Comparison of ENCODE assay signal across 8 cellular contexts in the genomic region with DNA sequence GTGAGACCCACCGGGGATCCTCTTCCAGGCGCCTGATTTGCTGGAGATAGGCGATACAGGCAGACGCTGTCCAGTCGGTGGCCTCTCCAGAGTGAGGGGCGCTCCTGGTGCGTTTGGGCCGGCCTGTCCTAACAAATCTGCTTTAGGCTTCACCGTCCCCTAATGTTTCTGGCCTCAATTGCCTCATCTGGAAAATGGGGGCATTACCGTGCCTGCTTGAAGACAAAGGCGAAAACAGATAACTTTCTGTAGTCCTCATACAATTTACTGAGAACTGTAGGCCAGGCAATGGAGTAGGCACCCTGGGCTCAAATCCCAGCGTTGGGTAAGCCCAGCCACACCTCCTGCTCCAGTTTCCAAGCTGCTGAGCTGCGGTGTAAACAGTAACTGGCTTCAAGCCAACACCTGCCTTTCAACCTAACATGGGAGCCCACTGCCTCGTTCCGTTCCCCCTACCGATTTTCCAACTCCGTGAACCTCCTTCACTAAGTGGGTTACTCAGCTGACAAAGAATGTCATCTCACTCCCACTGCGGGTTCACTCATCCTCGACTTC. TPM values are rescaled to one million over a fixed set of nuclear protein-coding genes. Genes with fewer than 3 reads are reported as not detected.
DNase-seq lines count a peak whose midpoint lies in the region; ATAC-seq and TF ChIP-seq lines count a peak whose summit lies in the region.

No MANE protein-coding gene starts in this region.

- in situ Hi-C loops in brain microvascular endothelial cell (cut with HindIII; ENCODE audit: low pct_ligation_motif_present, low sequenced_read_pairs), result no loop called here

- H3K27ac ChIP-seq in brain microvascular endothelial cell (peak overlapping the region; percentile 43), lower lobe of right lung (peak overlapping the region; percentile 91)

- H3K4me3 ChIP-seq in brain microvascular endothelial cell (ENCODE audit: low read depth, low read length) (peak overlapping the region; percentile 86), lower lobe of right lung (peak overlapping the region; percentile 81)

- H3K27me3 ChIP-seq in brain microvascular endothelial cell (replicated peaks), result no peaks in the 10 kb centered on the region
- H3K27me3 ChIP-seq in lower lobe of right lung (ENCODE audit: low read depth), result no peaks in the 10 kb centered on the region

- H3K27me3 Mint-ChIP-seq in CD14-positive monocyte (ENCODE audit: low read depth in 3 of 3) (peaks cover 0 to 2% (median 0%) of the 10 kb centered on the region in 3 donors), IgD-negative memory B cell (no peaks in the 10 kb centered on the region)

- DNase-seq in CD14-positive monocyte (ENCODE audit: low spot score), result no peak
- DNase-seq in brain microvascular endothelial cell, result no peak
- DNase-seq in lower lobe of right lung, result no peak
- peak; percentile 45 for DNase-seq in ureter (ENCODE audit: low spot score)
- no peak for DNase-seq in cerebellar nuclear complex (lab: John Stamatoyannopoulos, UW)
- DNase-seq in UCSD-AML1 (lab: John Stamatoyannopoulos, UW; ENCODE audit: unreplicated experiment), result no peak

- TF ChIP-seq CTCF in CD14-positive monocyte (IDR thresholded peaks at IDR 0.05), result no peak
- no peak for TF ChIP-seq CTCF in brain microvascular endothelial cell (IDR thresholded peaks at IDR 0.05; ENCODE audit: low read depth, low read length, missing control alignments)
- TF ChIP-seq CTCF in lower lobe of right lung (IDR thresholded peaks at IDR 0.05), result no peak

- peak overlapping the region; percentile 50 to 88 (median 84) for H3K27ac Mint-ChIP-seq in CD14-positive monocyte
- peak overlapping the region; percentile 69 to 90 (median 85) for H3K27ac Mint-ChIP-seq in IgD-negative memory B cell

- intact Hi-C loops in CD14-positive monocyte (cut with micrococcal nuclease), result loop anchor here (5.0 to 10.0 kb wide), 3 partner anchors 208 to 421 kb away; no protein-coding TSS in a partner anchor
- intact Hi-C loops in lower lobe of right lung (cut with DNase I), result no loop called here

- H3K36me3 ChIP-seq in brain microvascular endothelial cell (replicated peaks), result no peaks in the 10 kb centered on the region
- no peaks in the 10 kb centered on the region for H3K36me3 ChIP-seq in lower lobe of right lung

- ATAC-seq in lower lobe of right lung (peak; percentile 1 to 2), HG03280 (IDR thresholded peaks at IDR 0.05; ENCODE audit: unreplicated experiment) (no peak)

- H3K9me3 Mint-ChIP-seq in CD14-positive monocyte (peaks cover 0 to 3% (median 2%) of the 10 kb centered on the region in 7 donors), IgD-negative memory B cell (no peaks in the 10 kb centered on the region)

- peak overlapping the region; percentile 37 to 57 for H3K4me3 Mint-ChIP-seq in CD14-positive monocyte
- peak overlapping the region in 3 of 4 donors; percentile 52 to 86 (median 54) for H3K4me3 Mint-ChIP-seq in IgD-negative memory B cell

- H3K36me3 Mint-ChIP-seq in CD14-positive monocyte, result no peaks in the 10 kb centered on the region
- H3K36me3 Mint-ChIP-seq in IgD-negative memory B cell, result peaks cover 2% of the 10 kb centered on the region

- H3K4me1 ChIP-seq in lower lobe of right lung, result no peaks in the 10 kb centered on the region

- no peaks in the 10 kb centered on the region for H3K9me3 ChIP-seq in lower lobe of right lung

- H3K4me1 Mint-ChIP-seq in CD14-positive monocyte, result peaks cover 20% of the 10 kb centered on the region
- peaks cover 17 to 31% (median 24%) of the 10 kb centered on the region in 3 donors for H3K4me1 Mint-ChIP-seq in IgD-negative memory B cell

RNA-seq across cellular contexts. Expression of a gene that starts 0.6 kb away (rescaled TPM):
- polyA plus RNA-seq in CD14-positive monocyte, result 1 to 10 TPM; 5.1 to 5.9 TPM
- polyA plus RNA-seq in IgD-negative memory B cell, result 16.6 TPM
- 15.7 TPM for total RNA-seq in lower lobe of right lung
- 20.7 TPM for total RNA-seq in ureter

RNA-seq across cellular contexts. Expression of a gene that starts 53.9 kb away (rescaled TPM):
- polyA plus RNA-seq in CD14-positive monocyte (10 to 100 TPM; 12.4 to 23.1 TPM), IgD-negative memory B cell (31.7 TPM)
- total RNA-seq in lower lobe of right lung (61.5 TPM), ureter (39.7 TPM)
